In the genomic region with DNA sequence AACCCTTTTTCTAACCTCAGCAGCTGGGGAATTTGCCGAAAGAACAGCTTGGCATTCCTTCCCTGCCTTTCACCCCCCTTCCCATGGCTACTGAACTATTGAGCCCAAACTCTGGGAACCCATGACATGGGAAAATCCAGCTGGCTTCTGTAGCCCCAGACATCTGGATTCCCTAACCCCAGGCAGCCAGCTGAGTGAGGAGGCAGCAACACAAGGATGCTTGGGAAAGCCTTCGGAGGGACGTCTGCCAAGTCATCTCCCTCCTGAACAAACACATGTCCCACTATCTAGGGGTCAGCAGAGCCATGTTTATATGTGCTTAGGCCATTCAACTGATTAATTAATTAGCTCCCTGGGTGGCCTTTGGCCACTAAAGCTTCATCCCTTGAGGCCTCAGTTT, we compare ENCODE assay signal across 21 cellular contexts. TPM values are rescaled to one million over a fixed set of nuclear protein-coding genes. Genes with fewer than 3 reads are reported as not detected.
DNase-seq lines count a peak whose midpoint lies in the region; ATAC-seq and TF ChIP-seq lines count a peak whose summit lies in the region.
"Had no signal": no experiment of that assay in that cellular context is flagged by ENCODE, and none has a peak within 500 bp of the region (broad histone marks: within the 10 kb centered on the region; RNA-seq: fewer than 3 reads in every experiment).

No MANE protein-coding gene starts in this region.

- intact Hi-C loops in spleen (cut with DNase I; ENCODE audit: low total_unique reads): no loop called here

- H3K4me1 ChIP-seq in SJCRH30: peaks cover 9% of the 10 kb centered on the region; the same call in 1 of the 2 replicates
- peaks cover 9 to 13% of the 10 kb centered on the region in 2 donors for H3K4me1 ChIP-seq in lung (ENCODE audit: control insufficient read depth in 2 of 2, insufficient read depth in 2 of 2, low read length in 2 of 2)
- H3K4me1 ChIP-seq in spleen: peaks cover 6 to 46% (median 20%) of the 10 kb centered on the region in 6 donors
- H3K4me1 ChIP-seq: BLaER1 treated with 17β-estradiol and CSF1 and Interleukin-3, amounts not matched to agents 10 nM and 100 nM had no signal

- H3K27ac ChIP-seq in SJCRH30: no peak overlapping the region
- H3K27ac ChIP-seq in lung (ENCODE audit: low read depth in 1 of 2, low read length in 1 of 2): peak overlapping the region in 1 of 2 donors; percentile 15
- H3K27ac ChIP-seq in spleen: peak overlapping the region in 6 of 8 donors; percentile 13 to 72 (median 29)
- H3K27ac ChIP-seq: BLaER1 treated with 17β-estradiol and CSF1 and Interleukin-3, amounts not matched to agents 10 nM and 100 nM had no signal

- H3K27me3 ChIP-seq in SJCRH30 (no peaks in the 10 kb centered on the region; the same call in 1 of the 2 replicates), lung (ENCODE audit: control insufficient read depth, insufficient read depth) (no peaks in the 10 kb centered on the region), spleen (replicated peaks in 1 of 7) (peaks cover 0 to 11% (median 0%) of the 10 kb centered on the region in 7 donors)

- ATAC-seq in lung (ENCODE audit: insufficient read depth, low FRiP score): peak; percentile 54
- no peak for ATAC-seq in GM19452 (IDR thresholded peaks at IDR 0.05; ENCODE audit: unreplicated experiment)
- ATAC-seq: stimulated activated memory B cell treated with anti-CD40 and anti-IgM and Interleukin-4, amounts not matched to agents 10 μg/mL and 1 μg/mL and 100 μg/mL, for 72 hours had no signal

- 45 to 46% methylated on average over 3 of the region's 3 CpGs for WGBS in lung, 2 donors
- 34 to 64% (median 44%) methylated on average over 3 of the region's 3 CpGs for WGBS in spleen, 5 donors

- peak; percentile 39 to 43 for DNase-seq in SJCRH30
- peak; percentile 71 for DNase-seq in fibroblast of the aortic adventitia (ENCODE audit: low read depth)
- peak; percentile 44 for DNase-seq in lung (ENCODE audit: low spot score)
- no peak for DNase-seq in spleen
- DNase-seq in central memory CD4-positive, alpha-beta T cell: no peak
- no peak for DNase-seq in NCI-H1930 (lab: John Stamatoyannopoulos, UW)
- DNase-seq in T-helper 1 cell: no peak
- DNase-seq: activated CD4-positive, alpha-beta T cell treated with anti-CD3 and anti-CD28 coated beads for 48 hours; activated naive CD8-positive, alpha-beta T cell treated with anti-CD3 and anti-CD28 coated beads for 36 hours; activated T-cell treated with anti-CD3 and anti-CD28 coated beads for 4 hours; DMS79 treated with DMSO at 0.1 percent for 48 hours; glutamatergic neuron; islet precursor cell; naive B cell; NCI-H1417; NCI-H446 had no signal

- H3K4me3 ChIP-seq in SJCRH30 (no peak overlapping the region), fibroblast of the aortic adventitia (ENCODE audit: low read depth, low read length) (no peak overlapping the region), lung (no peak overlapping the region), spleen (no peak overlapping the region)
- H3K4me3 ChIP-seq: BLaER1 treated with 17β-estradiol and CSF1 and Interleukin-3, amounts not matched to agents 10 nM and 100 nM had no signal

- no peak for TF ChIP-seq CTCF in fibroblast of the aortic adventitia (IDR thresholded peaks at IDR 0.05; ENCODE audit: insufficient read depth, low read length)
- no peak for TF ChIP-seq CTCF in lung (IDR thresholded peaks at IDR 0.05; ENCODE audit: control extremely low read depth, extremely low read depth)
- no peak for TF ChIP-seq CTCF in spleen (IDR thresholded peaks at IDR 0.05 in 8 of 11, conservative IDR thresholded peaks at IDR 0.05 in 3 of 11)

- H3K36me3 ChIP-seq in SJCRH30: no peaks in the 10 kb centered on the region
- H3K36me3 ChIP-seq in lung (ENCODE audit: control insufficient read depth in 2 of 2, insufficient read depth in 2 of 2, low read length in 2 of 2): no peaks in the 10 kb centered on the region
- H3K36me3 ChIP-seq in spleen: no peaks in the 10 kb centered on the region
- H3K36me3 ChIP-seq: BLaER1 treated with 17β-estradiol and CSF1 and Interleukin-3, amounts not matched to agents 10 nM and 100 nM had no signal

- 0 out of 2 replicates have a peak, but pooled peaks cover 2% of the 10 kb centered on the region for H3K9me3 ChIP-seq in SJCRH30 (replicated peaks)
- H3K9me3 ChIP-seq in lung (ENCODE audit: control insufficient read depth in 2 of 2, insufficient read depth in 1 of 2, low read length in 1 of 2): peaks cover 0 to 2% of the 10 kb centered on the region in 2 donors
- no peaks in the 10 kb centered on the region for H3K9me3 ChIP-seq in spleen
- H3K9me3 ChIP-seq: BLaER1 treated with 17β-estradiol and CSF1 and Interleukin-3, amounts not matched to agents 10 nM and 100 nM had no signal

- no peak for TF ChIP-seq POLR2A in spleen (IDR thresholded peaks at IDR 0.05)

RNA-seq across cellular contexts. Expression of gene LRRC55, which starts 21.6 kb away (rescaled TPM):
- not detected in 2 replicates for total RNA-seq in SJCRH30 (2014; rRNA removed; shearing (Covaris generic))
- total RNA-seq in fibroblast of the aortic adventitia (ENCODE audit: low replicate concordance) (not detected in 2 replicates), lung (1 to 10 TPM in 1 of 2 donors, under 1 TPM in 1; 0.09 to 2.9 TPM), spleen (1 to 10 TPM in 2 of 7 donors, under 1 TPM in 4, not detected in 1; 0.51 to 1.5 (median 0.62) TPM)
- polyA plus RNA-seq in lung (under 1 TPM; 0.02 to 0.09 TPM), spleen (under 1 TPM; 0.03 to 0.19 (median 0.04) TPM)
- total RNA-seq: activated naive CD8-positive, alpha-beta T cell treated with anti-CD3 and anti-CD28 coated beads for 36 hours; renal cortical epithelial cell; SK-MEL-5 had no signal

RNA-seq across cellular contexts. Expression of gene APLNR, which starts 33.7 kb away (rescaled TPM):
- total RNA-seq in SJCRH30 (2014; rRNA removed; shearing (Covaris generic)): 0.08 and 0.13 TPM in 2 replicates
- total RNA-seq in fibroblast of the aortic adventitia (ENCODE audit: low replicate concordance) (not detected in 2 replicates), lung (10 to 100 TPM in 1 of 2 donors, 1 to 10 TPM in 1; 8.6 to 93.8 TPM), spleen (100 to 1,000 TPM in 5 of 7 donors, 10 to 100 TPM in 2; 55.9 to 319 (median 155) TPM)
- polyA plus RNA-seq in lung (1 to 10 TPM in 1 of 2 donors, under 1 TPM in 1; 0.39 to 1.3 TPM), spleen (10 to 100 TPM in 2 of 3 donors, 1 to 10 TPM in 1; 3.0 to 38.6 (median 10.8) TPM)
- total RNA-seq: activated naive CD8-positive, alpha-beta T cell treated with anti-CD3 and anti-CD28 coated beads for 36 hours; renal cortical epithelial cell; SK-MEL-5 had no signal

Comparison
In these comparisons a context has a peak if more than half of its experiments do, and no peak if none do; other contexts are left out.
1. DNase-seq: peak in SJCRH30 (2 of 2), fibroblast of the aortic adventitia (single experiment) and lung (single experiment); none in spleen (single experiment), central memory CD4-positive, alpha-beta T cell (single experiment), NCI-H1930 (0 of 2) and T-helper 1 cell (0 of 5).